9 cellular contexts compared by ENCODE assay signal in genomic region chr12:10612110-10612509, GRCh38. TPM values are rescaled to one million over a fixed set of nuclear protein-coding genes. Genes with fewer than 3 reads are reported as not detected.
DNase-seq lines count a peak whose midpoint lies in the region; ATAC-seq and TF ChIP-seq lines count a peak whose summit lies in the region.
"Had no signal": no experiment of that assay in that cellular context is flagged by ENCODE, and none has a peak within 500 bp of the region (broad histone marks: within the 10 kb centered on the region; RNA-seq: fewer than 3 reads in every experiment).

No MANE protein-coding gene starts in this region.

- H3K9me3 Mint-ChIP-seq in MCF 10A (ENCODE audit: unreplicated experiment) (no peaks in the 10 kb centered on the region), natural killer cell (no peaks in the 10 kb centered on the region)

- BruUV-seq in MCF 10A (replicated peaks; lab: Mats Ljungman, UMichigan): no TSS peak

- peaks cover 23% of the 10 kb centered on the region for H3K36me3 ChIP-seq in BLaER1
- peaks cover 48% of the 10 kb centered on the region for H3K36me3 ChIP-seq in HUES48 (ENCODE audit: control insufficient read depth, insufficient read depth, low read length)

- CTCF ChIA-PET in MCF 10A (lab: Yijun Ruan, JAX): interaction anchor here (0.6 to 1.7 kb wide), 3 partner anchors 28 to 1658 kb away, joined by 3 to 4 read pairs (median 3); no protein-coding TSS in a partner anchor

- peaks cover 47% of the 10 kb centered on the region for H3K36me3 Mint-ChIP-seq in MCF 10A (ENCODE audit: insufficient read depth, unreplicated experiment)
- peaks cover 7% of the 10 kb centered on the region for H3K36me3 Mint-ChIP-seq in natural killer cell

- POLR2A ChIA-PET in MCF 10A (lab: Yijun Ruan, JAX): interaction anchor here (0.6 to 1.6 kb wide), 3 partner anchors 15 to 138 kb away, joined by 4 to 6 read pairs (median 5); no protein-coding TSS in a partner anchor

- H3K9ac ChIP-seq in BLaER1 (peak overlapping the region; percentile 97), HUES48 (ENCODE audit: low read depth, low read length) (peak overlapping the region; percentile 99)

- intact Hi-C loops in MCF 10A (cut with micrococcal nuclease) (loop anchor here (2.0 kb wide), 1 partner anchor 139 kb away; no protein-coding TSS in a partner anchor), natural killer cell (cut with micrococcal nuclease) (loop anchor here (10.0 kb wide), 1 partner anchor 563 kb away; the partner anchor contains the start of gene SMIM10L1)

- H3K4me3 ChIP-seq in BLaER1: peak overlapping the region; percentile 92
- peak overlapping the region; percentile 90 for H3K4me3 ChIP-seq in HUES48 (ENCODE audit: low read depth, low read length)

- ATAC-seq in natural killer cell: no peak
- ATAC-seq in HG02885 (IDR thresholded peaks at IDR 0.05; ENCODE audit: poor library complexity, unreplicated experiment): no peak
- ATAC-seq in HG03432 (IDR thresholded peaks at IDR 0.05; ENCODE audit: unreplicated experiment): no peak
- ATAC-seq: Right ventricle myocardium inferior had no signal

- H3K27me3 ChIP-seq in BLaER1 (no peaks in the 10 kb centered on the region), HUES48 (ENCODE audit: control insufficient read depth, insufficient read depth, low read length) (no peaks in the 10 kb centered on the region)

- H3K27ac ChIP-seq in BLaER1 (no peak overlapping the region), HUES48 (ENCODE audit: low read depth, low read length) (no peak overlapping the region)

- H3K9me3 ChIP-seq in BLaER1: no peaks in the 10 kb centered on the region
- H3K9me3 ChIP-seq in HUES48 (ENCODE audit: control insufficient read depth, insufficient read depth, low read length): no peaks in the 10 kb centered on the region

- H3K27me3 Mint-ChIP-seq in MCF 10A (ENCODE audit: insufficient read depth, unreplicated experiment): no peaks in the 10 kb centered on the region
- peaks cover 0 to 2% of the 10 kb centered on the region in 2 donors for H3K27me3 Mint-ChIP-seq in natural killer cell (ENCODE audit: low read depth in 2 of 2)

- TF ChIP-seq CTCF in MCF 10A (IDR thresholded peaks at IDR 0.05; ENCODE audit: unreplicated experiment) (no peak), natural killer cell (IDR thresholded peaks at IDR 0.05) (no peak)

- H3K4me1 Mint-ChIP-seq in MCF 10A (ENCODE audit: insufficient read depth, unreplicated experiment) (peaks cover 19% of the 10 kb centered on the region), natural killer cell (peaks cover 22 to 24% of the 10 kb centered on the region in 2 donors)

- H3K4me2 ChIP-seq in BLaER1: peak overlapping the region; percentile 98

- H3K27ac Mint-ChIP-seq in MCF 10A (ENCODE audit: low read depth, unreplicated experiment): peak overlapping the region; percentile 100
- H3K27ac Mint-ChIP-seq in natural killer cell: peak overlapping the region; percentile 100

- no peaks in the 10 kb centered on the region; the same call in 1 of the 2 replicates for H4K20me1 ChIP-seq in BLaER1

- H3K4me1 ChIP-seq in BLaER1 (peaks cover 23% of the 10 kb centered on the region), HUES48 (ENCODE audit: control insufficient read depth, insufficient read depth, low read length) (peaks cover 9% of the 10 kb centered on the region; the same call in 1 of the 2 replicates)

- no peak for DNase-seq in MCF 10A (ENCODE audit: unreplicated experiment)
- no peak for DNase-seq in natural killer cell
- DNase-seq in GM19238 (ENCODE audit: insufficient read length, low spot score): no peak
- no peak for DNase-seq in RPMI8226

- H3K4me3 Mint-ChIP-seq in MCF 10A (ENCODE audit: unreplicated experiment) (peak overlapping the region; percentile 99), natural killer cell (peak overlapping the region; percentile 100)

RNA-seq across cellular contexts. Expression of gene MAGOHB, which starts 1.3 kb away (rescaled TPM):
- total RNA-seq in MCF 10A (2022) (36.8 and 44.5 TPM in 2 replicates), natural killer cell (10 to 100 TPM; 13.0 to 16.3 (median 13.1) TPM)
